ENCODE assay signal across 15 cellular contexts in the genomic region with DNA sequence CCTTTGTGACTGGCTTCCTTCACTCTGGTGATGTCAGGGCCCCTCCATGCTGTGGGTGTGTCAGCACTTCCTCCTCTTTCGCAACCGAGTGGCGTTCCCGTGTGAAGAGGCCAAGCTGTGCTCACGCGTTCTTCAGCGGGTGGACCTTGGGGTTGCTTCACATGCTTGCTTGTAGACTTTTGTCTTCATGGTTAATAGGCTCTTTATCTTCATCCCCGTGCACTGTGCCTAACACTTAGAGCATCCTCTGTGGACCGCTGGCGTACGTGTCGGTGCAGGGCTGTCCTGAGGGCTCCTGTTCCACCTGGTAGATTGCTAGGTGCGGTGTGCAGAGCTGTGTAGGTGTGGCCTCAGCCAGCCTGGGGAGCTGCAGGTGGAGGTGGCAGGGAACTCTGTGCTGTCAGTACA.
DNase-seq lines count a peak whose midpoint lies in the region; ATAC-seq and TF ChIP-seq lines count a peak whose summit lies in the region.
"Had no signal": no experiment of that assay in that cellular context is flagged by ENCODE, and none has a peak within 500 bp of the region (broad histone marks: within the 10 kb centered on the region; RNA-seq: fewer than 3 reads in every experiment).

No MANE protein-coding gene starts in this region.

- intact Hi-C loops in right cardiac atrium (cut with DNase I) = no loop called here

- H3K27me3 ChIP-seq in right cardiac atrium (ENCODE audit: control insufficient read depth, insufficient read depth) = no peaks in the 10 kb centered on the region
- H3K27me3 ChIP-seq: neural progenitor cell had no signal

- ATAC-seq in right cardiac atrium = peak; percentile 24 to 27
- no peak for ATAC-seq in HG02938 (IDR thresholded peaks at IDR 0.05; ENCODE audit: unreplicated experiment)

- no peaks in the 10 kb centered on the region for H3K4me1 ChIP-seq in right cardiac atrium (ENCODE audit: control insufficient read depth, insufficient read depth, low read length)
- H3K4me1 ChIP-seq: neural progenitor cell had no signal

- H3K4me3 Mint-ChIP-seq in HFFc6 = no peak overlapping the region
- H3K4me3 Mint-ChIP-seq: activated naive CD4-positive, alpha-beta T cell treated with anti-CD3 and anti-CD28 coated beads, Interleukin-2, amount 50 U/mL, for 24 hours; IgD-negative memory B cell; neural progenitor cell had no signal

- peak; percentile 64 for DNase-seq in activated CD4-positive, alpha-beta T cell treated with anti-CD3 and anti-CD28 coated beads for 48 hours
- no peak for DNase-seq in activated CD4-positive, alpha-beta T cell treated with anti-CD3 and anti-CD28 coated beads, Interleukin-2, amount 50 U/mL, for 1 hour
- DNase-seq in T follicular helper cell (ENCODE audit: low read depth) = peak; percentile 8
- DNase-seq in right cardiac atrium = peak; percentile 46 to 77 (median 75)
- peak; percentile 66 for DNase-seq in stimulated activated CD8-positive, alpha-beta memory T cell treated with anti-CD3 and anti-CD28 coated beads, Interleukin-4, amount 100 ng/mL, for 48 hours
- DNase-seq in SIG-M5 treated with dmso at 0.1 percent for 504 hours (lab: John Stamatoyannopoulos, UW; ENCODE audit: unreplicated experiment) = no peak
- DNase-seq in HFFc6 = no peak
- DNase-seq: DMS53, islet precursor cell, NCI-H2081 treated with DMSO at 0.1 percent for 48 hours, T1000 had no signal

- H3K4me1 Mint-ChIP-seq in HFFc6 (ENCODE audit: low read depth) = no peaks in the 10 kb centered on the region
- H3K4me1 Mint-ChIP-seq: IgD-negative memory B cell, neural progenitor cell had no signal

- TF ChIP-seq CTCF in HFFc6 (IDR thresholded peaks at IDR 0.05) = no peak

- H3K4me3 ChIP-seq in right cardiac atrium (ENCODE audit: low read length) = no peak overlapping the region
- H3K4me3 ChIP-seq: neural progenitor cell had no signal

- H3K27ac ChIP-seq in right cardiac atrium (ENCODE audit: low read length) = no peak overlapping the region
- H3K27ac ChIP-seq: neural progenitor cell had no signal

- peaks cover 12% of the 10 kb centered on the region for H3K9me3 Mint-ChIP-seq in HFFc6
- H3K9me3 Mint-ChIP-seq: activated naive CD4-positive, alpha-beta T cell treated with anti-CD3 and anti-CD28 coated beads, Interleukin-2, amount 50 U/mL, for 24 hours; IgD-negative memory B cell had no signal

- no peaks in the 10 kb centered on the region for H3K36me3 Mint-ChIP-seq in HFFc6 (ENCODE audit: low read depth)
- H3K36me3 Mint-ChIP-seq: activated naive CD4-positive, alpha-beta T cell treated with anti-CD3 and anti-CD28 coated beads, Interleukin-2, amount 50 U/mL, for 24 hours; IgD-negative memory B cell; neural progenitor cell had no signal

- WGBS in right cardiac atrium = 80% methylated on average over 13 of the region's 13 CpGs

- no peaks in the 10 kb centered on the region for H3K27me3 Mint-ChIP-seq in HFFc6 (ENCODE audit: insufficient read depth)
- H3K27me3 Mint-ChIP-seq: IgD-negative memory B cell had no signal

- no peak overlapping the region for H3K27ac Mint-ChIP-seq in HFFc6
- H3K27ac Mint-ChIP-seq: activated naive CD4-positive, alpha-beta T cell treated with anti-CD3 and anti-CD28 coated beads, Interleukin-2, amount 50 U/mL, for 24 hours; IgD-negative memory B cell; neural progenitor cell had no signal

- no peaks in the 10 kb centered on the region for H3K9me3 ChIP-seq in right cardiac atrium (ENCODE audit: control insufficient read depth, low read length)

Comparison
In these comparisons a context has a peak if more than half of its experiments do, and no peak if none do; other contexts are left out.
1. DNase-seq: peak in activated CD4-positive, alpha-beta T cell treated with anti-CD3 and anti-CD28 coated beads for 48 hours (single experiment), T follicular helper cell (single experiment), right cardiac atrium (3 of 3) and stimulated activated CD8-positive, alpha-beta memory T cell treated with anti-CD3 and anti-CD28 coated beads, Interleukin-4, amount 100 ng/mL, for 48 hours (single experiment); none in activated CD4-positive, alpha-beta T cell treated with anti-CD3 and anti-CD28 coated beads, Interleukin-2, amount 50 U/mL, for 1 hour (single experiment), SIG-M5 treated with dmso at 0.1 percent for 504 hours (single experiment) and HFFc6 (single experiment).